In genomic region chr3:170896781-170897180, GRCh38 we compare ENCODE assay signal across 8 cellular contexts.
"Had no signal": no experiment of that assay in that cellular context is flagged by ENCODE, and none has a peak within 500 bp of the region (broad histone marks: within the 10 kb centered on the region; RNA-seq: fewer than 3 reads in every experiment).

No MANE protein-coding gene starts in this region.

- H3K4me3 ChIP-seq: GM23338, K562 had no signal

- ATAC-seq: GM23338, K562 had no signal

- H3K4me2 ChIP-seq: GM23338 had no signal

- FAIRE-seq: H1, H54, K562 had no signal

- H3K27ac ChIP-seq: HL-60 had no signal

- H3K27ac Mint-ChIP-seq: GM23338, H9 had no signal

- DNase-seq: H9, HCEC 1CT, IMR-90 had no signal

- H3K4me1 Mint-ChIP-seq: GM23338, H9 had no signal

- H2AFZ ChIP-seq: GM23338 had no signal

- H3K4me3 Mint-ChIP-seq: GM23338, H9 had no signal
